In the genomic region with DNA sequence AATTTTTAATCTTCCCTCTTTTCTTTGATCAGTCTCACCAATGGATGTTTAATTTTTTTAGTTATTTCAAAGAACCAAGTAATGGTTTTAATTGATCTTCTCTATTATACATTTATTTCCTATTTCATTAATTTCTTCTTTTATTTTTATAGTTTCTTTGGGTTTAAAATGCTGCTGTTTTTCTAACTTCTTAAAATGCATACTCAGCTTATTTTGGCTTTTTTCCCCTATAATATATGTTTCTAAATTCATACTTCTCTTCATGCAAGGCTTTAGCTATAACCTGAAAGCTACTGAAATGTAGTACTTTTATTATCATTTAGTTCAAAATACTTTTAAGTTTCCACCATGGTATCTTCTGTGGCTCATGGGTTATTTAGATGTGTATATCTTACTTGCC, we compare ENCODE assay signal across 33 cellular contexts.
"Had no signal": no experiment of that assay in that cellular context is flagged by ENCODE, and none has a peak within 500 bp of the region (broad histone marks: within the 10 kb centered on the region; RNA-seq: fewer than 3 reads in every experiment).

No MANE protein-coding gene starts in this region.

- H3K27ac Mint-ChIP-seq: activated CD4-positive, alpha-beta memory T cell treated with anti-CD3 and anti-CD28 coated beads, Interleukin-2, amount 10 ng/mL, durations not matched to agents 7 days and 5 days; activated CD4-positive, alpha-beta T cell treated with anti-CD3 and anti-CD28 coated beads for 36 hours; activated CD4-positive, alpha-beta T cell treated with anti-CD3 and anti-CD28 coated beads, Interleukin-2, amount 10 ng/mL, durations not matched to agents 7 days and 5 days; activated naive CD8-positive, alpha-beta T cell; activated T-cell treated with anti-CD3 and anti-CD28 coated beads, Interleukin-2, amount 50 U/mL, for 24 hours; activated T-helper 17 cell treated with anti-CD3 and anti-CD28 coated beads, Interleukin-2, amount 50 U/mL, for 72 hours; effector memory CD8-positive, alpha-beta T cell; T-helper 17 cell; T-helper 2 cell treated with Interferon-gamma antibody and Interleukin-4, amounts not matched to agents 5 μg/mL and 100 μg/mL, for 36 hours had no signal

- H3K27me3 ChIP-seq: brain microvascular endothelial cell, esophagus squamous epithelium, gastroesophageal sphincter, heart right ventricle had no signal

- ATAC-seq: activated CD4-positive, alpha-beta T cell treated with anti-CD3 and anti-CD28 coated beads for 36 hours; activated T-helper 17 cell treated with anti-CD3 and anti-CD28 coated beads, Interleukin-2, amount 50 U/mL, for 72 hours; effector memory CD8-positive, alpha-beta T cell; gastroesophageal sphincter; heart right ventricle; T-helper 17 cell had no signal

- H3K4me1 ChIP-seq: esophagus squamous epithelium, gastroesophageal sphincter, heart right ventricle had no signal

- FAIRE-seq: bronchial epithelial cell had no signal

- DNase-seq: activated CD4-positive, alpha-beta memory T cell treated with anti-CD3 and anti-CD28 coated beads, Interleukin-2, amount 10 ng/mL, durations not matched to agents 7 days and 5 days; activated CD4-positive, alpha-beta T cell treated with anti-CD3 and anti-CD28 coated beads for 36 hours; activated CD4-positive, alpha-beta T cell treated with anti-CD3 and anti-CD28 coated beads, Interleukin-2, amount 10 ng/mL, durations not matched to agents 7 days and 5 days; activated CD4-positive, alpha-beta T cell treated with anti-CD3 and anti-CD28 coated beads, Interleukin-2, amount 50 U/mL, for 4 hours; activated CD4-positive, CD25-positive, alpha-beta regulatory T cell; activated CD4-positive, CD25-positive, alpha-beta regulatory T cell treated with anti-CD3 and anti-CD28 coated beads, Interleukin-2, amount 50 U/mL, for 72 hours; activated CD8-positive, alpha-beta memory T cell treated with anti-CD3 and anti-CD28 coated beads, Interleukin-2, amount 50 U/mL, for 48 hours; activated effector memory CD4-positive, alpha-beta T cell treated with Interleukin-2 at 50 U/mL for 16 hours; activated gamma-delta T cell treated with Interleukin-2 at 50 U/mL for 16 hours; activated naive CD4-positive, alpha-beta T cell treated with anti-CD3 and anti-CD28 coated beads, Interleukin-2, amount 50 U/mL, for 16 hours; activated naive CD4-positive, alpha-beta T cell treated with Interleukin-2 at 50 U/mL for 16 hours; activated T-cell treated with anti-CD3 and anti-CD28 coated beads for 4 hours; activated T-cell treated with anti-CD3 and anti-CD28 coated beads, Interleukin-2, amount 50 U/mL, for 24 hours; amniotic stem cell; anterior cingulate cortex; brain microvascular endothelial cell; cortex of kidney; dermis blood vessel endothelial cell; effector CD4-positive, alpha-beta T cell; effector memory CD8-positive, alpha-beta T cell; esophagus squamous epithelium; foreskin melanocyte; heart right ventricle; T-helper 1 cell; T-helper 17 cell; T1000 had no signal

- H3K4me3 ChIP-seq: esophagus squamous epithelium, gastroesophageal sphincter, heart right ventricle had no signal

- H3K36me3 ChIP-seq: brain microvascular endothelial cell, esophagus squamous epithelium, gastroesophageal sphincter, heart right ventricle had no signal

- H3K27ac ChIP-seq: brain microvascular endothelial cell, epithelial cell of prostate, esophagus squamous epithelium, gastroesophageal sphincter, heart right ventricle had no signal

- H3K4me3 Mint-ChIP-seq: activated CD4-positive, alpha-beta memory T cell treated with anti-CD3 and anti-CD28 coated beads, Interleukin-2, amount 10 ng/mL, durations not matched to agents 7 days and 5 days; activated CD4-positive, alpha-beta T cell treated with anti-CD3 and anti-CD28 coated beads for 36 hours; activated CD4-positive, alpha-beta T cell treated with anti-CD3 and anti-CD28 coated beads, Interleukin-2, amount 10 ng/mL, durations not matched to agents 7 days and 5 days; activated naive CD8-positive, alpha-beta T cell; activated T-cell treated with anti-CD3 and anti-CD28 coated beads, Interleukin-2, amount 50 U/mL, for 24 hours; activated T-helper 17 cell treated with anti-CD3 and anti-CD28 coated beads, Interleukin-2, amount 50 U/mL, for 72 hours; central memory CD8-positive, alpha-beta T cell; effector memory CD8-positive, alpha-beta T cell; T-helper 17 cell; T-helper 2 cell treated with Interferon-gamma antibody and Interleukin-4, amounts not matched to agents 5 μg/mL and 100 μg/mL, for 36 hours had no signal
